ENCODE assay signal across 26 cellular contexts in the genomic region with DNA sequence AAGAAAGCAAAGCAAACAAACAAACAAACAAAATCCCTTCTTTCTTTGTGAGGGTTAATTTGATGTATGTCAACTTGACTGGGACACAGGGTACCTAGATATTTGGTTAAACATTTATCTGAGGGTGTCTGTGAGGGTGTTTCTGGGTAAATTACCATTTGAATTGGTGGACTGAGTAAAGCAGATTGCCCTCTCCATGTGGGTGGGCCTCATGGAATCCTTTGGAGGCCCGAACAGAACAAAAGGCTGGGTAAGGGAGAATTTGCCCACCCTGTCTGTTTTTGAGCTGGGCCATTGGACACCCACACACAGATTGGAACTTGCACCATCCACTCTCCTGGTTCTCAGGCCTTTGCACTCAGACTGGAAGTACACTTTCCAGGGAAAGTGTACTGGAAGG.
DNase-seq lines count a peak whose midpoint lies in the region; ATAC-seq and TF ChIP-seq lines count a peak whose summit lies in the region.
"Had no signal": no experiment of that assay in that cellular context is flagged by ENCODE, and none has a peak within 500 bp of the region (broad histone marks: within the 10 kb centered on the region; RNA-seq: fewer than 3 reads in every experiment).

No MANE protein-coding gene starts in this region.

- H3K9me3 ChIP-seq in GM23248 (ENCODE audit: low read depth) (no peaks in the 10 kb centered on the region), SK-N-MC (ENCODE audit: low read depth, low read length) (no peaks in the 10 kb centered on the region; the same call in 1 of the 2 replicates), hepatocyte (ENCODE audit: low read depth) (no peaks in the 10 kb centered on the region), parathyroid adenoma (ENCODE audit: control insufficient read depth, low read length) (peaks cover 2% of the 10 kb centered on the region)
- H3K9me3 ChIP-seq: adrenal gland, body of pancreas, esophagus muscularis mucosa, pancreas, testis had no signal

- ATAC-seq in GM21528 (IDR thresholded peaks at IDR 0.05; ENCODE audit: low FRiP score, unreplicated experiment) = no peak
- ATAC-seq: activated CD8-positive, alpha-beta T cell treated with anti-CD3 and anti-CD28 coated beads, Interleukin-2, amount 10 ng/mL, durations not matched to agents 7 days and 5 days; body of pancreas; pancreas; stimulated activated naive CD8-positive, alpha-beta T cell treated with anti-CD3 and anti-CD28 coated beads, Interleukin-15, Interleukin-2, amounts not matched to agents 100 U/mL and 50 U/mL, for 24 hours; T-helper 17 cell had no signal

- H4K20me1 ChIP-seq in GM23248 (ENCODE audit: insufficient read depth) (no peaks in the 10 kb centered on the region), hepatocyte (ENCODE audit: insufficient read depth, poor library complexity, severe bottlenecking) (no peaks in the 10 kb centered on the region)

- no peaks in the 10 kb centered on the region for H3K79me2 ChIP-seq in GM23248 (ENCODE audit: insufficient read depth)
- H3K79me2 ChIP-seq in hepatocyte = no peaks in the 10 kb centered on the region
- no peaks in the 10 kb centered on the region for H3K79me2 ChIP-seq in parathyroid adenoma

- H3K27ac ChIP-seq in GM23248 = peak overlapping the region; percentile 69
- peak overlapping the region; percentile 99 for H3K27ac ChIP-seq in SK-N-MC
- peak overlapping the region; percentile 5 for H3K27ac ChIP-seq in hepatocyte
- no peak overlapping the region for H3K27ac ChIP-seq in parathyroid adenoma
- H3K27ac ChIP-seq: adrenal gland, body of pancreas, esophagus muscularis mucosa, KMS-11, pancreas, testis had no signal

- in situ Hi-C loops in GM23248 (cut with MboI) = no loop called here

- H3K4me1 ChIP-seq in GM23248 (ENCODE audit: insufficient read depth) (peaks cover 37% of the 10 kb centered on the region), hepatocyte (ENCODE audit: insufficient read depth) (peaks cover 11% of the 10 kb centered on the region), parathyroid adenoma (no peaks in the 10 kb centered on the region)
- H3K4me1 ChIP-seq: body of pancreas, esophagus muscularis mucosa, testis had no signal

- 58 to 65% methylated on average over 1 of the region's 1 CpG for WGBS in GM23248 (ENCODE audit: low coverage in 1 of 2, low lambda C conversion rate in 2 of 2, missing lambda C conversion rate in 2 of 2), 2 experiments
- 50% methylated on average over 1 of the region's 1 CpG for WGBS in hepatocyte (ENCODE audit: low lambda C conversion rate, missing lambda C conversion rate)

- H3K27me3 ChIP-seq in GM23248 (replicated peaks; ENCODE audit: insufficient read depth) = no peaks in the 10 kb centered on the region
- no peaks in the 10 kb centered on the region for H3K27me3 ChIP-seq in hepatocyte
- H3K27me3 ChIP-seq in parathyroid adenoma (ENCODE audit: control insufficient read depth, insufficient read depth, low read length) = no peaks in the 10 kb centered on the region
- H3K27me3 ChIP-seq: adrenal gland, body of pancreas, esophagus muscularis mucosa, pancreas, testis had no signal

- no peaks in the 10 kb centered on the region for H3K36me3 ChIP-seq in GM23248 (ENCODE audit: low read depth)
- H3K36me3 ChIP-seq in SK-N-MC (ENCODE audit: insufficient read depth, low read length) = no peaks in the 10 kb centered on the region
- no peaks in the 10 kb centered on the region for H3K36me3 ChIP-seq in hepatocyte (replicated peaks; ENCODE audit: insufficient read depth, low read depth)
- no peaks in the 10 kb centered on the region for H3K36me3 ChIP-seq in parathyroid adenoma (ENCODE audit: control insufficient read depth, insufficient read depth, low read length)
- H3K36me3 ChIP-seq: adrenal gland, esophagus muscularis mucosa, pancreas had no signal

- H3K4me3 ChIP-seq in GM23248 (no peak overlapping the region), SK-N-MC (peak overlapping the region; percentile 71; the same call in 1 of the 2 replicates), hepatocyte (no peak overlapping the region), parathyroid adenoma (ENCODE audit: low read depth, low read length) (no peak overlapping the region)
- H3K4me3 ChIP-seq: adrenal gland, body of pancreas, esophagus muscularis mucosa, pancreas, testis had no signal

- H3K9ac ChIP-seq in GM23248 (no peak overlapping the region), SK-N-MC (ENCODE audit: insufficient read length) (peak overlapping the region; percentile 49), parathyroid adenoma (no peak overlapping the region)
- H3K9ac ChIP-seq: KMS-11 had no signal

- H3K4me2 ChIP-seq in GM23248 (ENCODE audit: unreplicated experiment) (peak overlapping the region; percentile 6), hepatocyte (no peak overlapping the region), parathyroid adenoma (ENCODE audit: low read length) (no peak overlapping the region)
- H3K4me2 ChIP-seq: KMS-11 had no signal

- H3F3A ChIP-seq in GM23248 (ENCODE audit: insufficient read depth) = peaks cover 35% of the 10 kb centered on the region

- DNase-seq in GM23248 (no peak), SK-N-MC (ENCODE audit: low read depth, low spot score) (no peak), hepatocyte (ENCODE audit: low spot score) (no peak), HPDE6-E6E7 (ENCODE audit: extremely low spot score) (no peak), NCI-H2081 treated with DMSO at 0.1 percent for 48 hours (lab: John Stamatoyannopoulos, UW) (no peak)
- DNase-seq: activated CD4-positive, alpha-beta T cell treated with anti-CD3 and anti-CD28 coated beads for 4 hours; activated CD8-positive, alpha-beta T cell treated with anti-CD3 and anti-CD28 coated beads, Interleukin-2, amount 10 ng/mL, durations not matched to agents 7 days and 5 days; activated naive CD4-positive, alpha-beta T cell treated with anti-CD3 and anti-CD28 coated beads for 36 hours; adrenal gland; body of pancreas; foreskin melanocyte; MM.1S; NCI-H1105 treated with DMSO at 0.1 percent for 48 hours; NCI-H187 treated with DMSO at 0.1 percent for 48 hours; NCI-H510A treated with DMSO at 0.1 percent for 48 hours; OCI-M1; pancreas; retina; small intestine; stimulated activated naive CD8-positive, alpha-beta T cell treated with anti-CD3 and anti-CD28 coated beads, Interleukin-15, Interleukin-2, amounts not matched to agents 100 U/mL and 50 U/mL, for 24 hours; T-helper 17 cell; testis had no signal

- H2AFZ ChIP-seq in GM23248 = peak overlapping the region; percentile 16; the same call in 1 of the 2 replicates
- H2AFZ ChIP-seq in hepatocyte = peak overlapping the region; percentile 6
- H2AFZ ChIP-seq in parathyroid adenoma = peak overlapping the region; percentile 30

- H3K9me2 ChIP-seq in GM23248 (ENCODE audit: insufficient read depth) (no peaks in the 10 kb centered on the region), hepatocyte (replicated peaks; ENCODE audit: insufficient read depth) (no peaks in the 10 kb centered on the region)

- no peak for TF ChIP-seq CTCF in hepatocyte (IDR thresholded peaks at IDR 0.05; ENCODE audit: poor library complexity)
- no peak for TF ChIP-seq CTCF in parathyroid adenoma (IDR thresholded peaks at IDR 0.05)
